8 cellular contexts compared by ENCODE assay signal in genomic region chr19:12295191-12295590, GRCh38. TPM values are rescaled to one million over a fixed set of nuclear protein-coding genes. Genes with fewer than 3 reads are reported as not detected.
DNase-seq lines count a peak whose midpoint lies in the region; ATAC-seq, FAIRE-seq and TF ChIP-seq lines count a peak whose summit lies in the region.

No MANE protein-coding gene starts in this region.

- TF ChIP-seq CTCF in HepG2 (CRISPR knock-in tag; IDR thresholded peaks at IDR 0.05) (no peak), transverse colon (IDR thresholded peaks at IDR 0.05) (no peak)

- peak overlapping the region; percentile 96 for H3K4me3 Mint-ChIP-seq in activated CD4-positive, alpha-beta T cell treated with anti-CD3 and anti-CD28 coated beads, Interleukin-2, amount 10 ng/mL, durations not matched to agents 24 days and 14 days
- H3K4me3 Mint-ChIP-seq in activated naive CD8-positive, alpha-beta T cell treated with anti-CD3 and anti-CD28 coated beads for 36 hours, result peak overlapping the region; percentile 100

- peaks cover 36% of the 10 kb centered on the region for H3K36me3 Mint-ChIP-seq in activated CD4-positive, alpha-beta T cell treated with anti-CD3 and anti-CD28 coated beads, Interleukin-2, amount 10 ng/mL, durations not matched to agents 24 days and 14 days (ENCODE audit: low read depth)
- peaks cover 18% of the 10 kb centered on the region for H3K36me3 Mint-ChIP-seq in activated naive CD8-positive, alpha-beta T cell treated with anti-CD3 and anti-CD28 coated beads for 36 hours

- no peak for ATAC-seq in HepG2

- no peak for DNase-seq in activated CD4-positive, alpha-beta T cell treated with anti-CD3 and anti-CD28 coated beads, Interleukin-2, amount 10 ng/mL, durations not matched to agents 24 days and 14 days
- no peak for DNase-seq in activated CD4-positive, alpha-beta T cell treated with anti-CD3 and anti-CD28 coated beads, Interleukin-2, amount 50 U/mL, for 48 hours
- no peak for DNase-seq in activated naive CD8-positive, alpha-beta T cell treated with anti-CD3 and anti-CD28 coated beads for 36 hours
- DNase-seq in HepG2 (ENCODE audit: low spot score) (no peak), transverse colon (no peak), NCI-H526 (lab: John Stamatoyannopoulos, UW) (no peak), anterior cingulate cortex (lab: John Stamatoyannopoulos, UW) (no peak), NCI-H2107 treated with DMSO at 0.1 percent for 48 hours (lab: John Stamatoyannopoulos, UW; ENCODE audit: unreplicated experiment) (no peak)

- H3K79me2 ChIP-seq in HepG2 (ENCODE audit: insufficient read depth, low read length), result peaks cover 37% of the 10 kb centered on the region

- TF ChIP-seq POLR2A in HepG2 (IDR thresholded peaks at IDR 0.05; ENCODE audit: insufficient read depth in 1 of 2, low read depth in 2 of 2, low read length in 2 of 2) (no peak), transverse colon (IDR thresholded peaks at IDR 0.05) (no peak)

- in situ Hi-C loops in HepG2 (cut with HindIII; ENCODE audit: extremely low pct_ligation_motif_present, low pct_unique_long_range_greater_than_20kb) (loop anchor here (10.0 kb wide), 1 partner anchor 70 kb away; the partner anchor contains the start of gene ZNF442), transverse colon (cut with MboI; ENCODE audit: low pct_ligation_motif_present in 1 of 4, low pct_unique_long_range_greater_than_20kb in 1 of 4, low sequenced_read_pairs in 3 of 4) (no loop called here)

- H3K27me3 Mint-ChIP-seq in activated CD4-positive, alpha-beta T cell treated with anti-CD3 and anti-CD28 coated beads, Interleukin-2, amount 10 ng/mL, durations not matched to agents 24 days and 14 days, result no peaks in the 10 kb centered on the region
- H3K27me3 Mint-ChIP-seq in activated naive CD8-positive, alpha-beta T cell treated with anti-CD3 and anti-CD28 coated beads for 36 hours, result no peaks in the 10 kb centered on the region

- H3K9me3 ChIP-seq in HepG2 (ENCODE audit: low read length) (no peaks in the 10 kb centered on the region), transverse colon (no peaks in the 10 kb centered on the region)

- BruUV-seq in HepG2 (replicated peaks; lab: Mats Ljungman, UMichigan), result no TSS peak

- H3K4me3 ChIP-seq in HepG2 (replicated peaks in 1 of 3; ENCODE audit: insufficient read depth in 1 of 3, low read depth in 2 of 3, low read length in 3 of 3) (peak overlapping the region; percentile 47 to 97 (median 60); a peak in 5 of 6 replicates), transverse colon (peak overlapping the region; percentile 25 to 100 (median 91))

- CTCF ChIA-PET in HepG2 (lab: Yijun Ruan, JAX; ENCODE audit: low intra/inter-chr PET ratio, low total read pairs), result no interaction called here

- H3K9ac ChIP-seq in HepG2 (ENCODE audit: insufficient read depth, low read depth, low read length), result peak overlapping the region; percentile 88

- no peak for FAIRE-seq in HepG2 (lab: Jason Lieb, UNC)

- no peak for TF ChIP-seq EP300 in HepG2 (IDR thresholded peaks at IDR 0.05; ENCODE audit: low read depth in 2 of 2, low read length in 2 of 2)
- no peak for TF ChIP-seq EP300 in HepG2 (CRISPR knock-in tag; IDR thresholded peaks at IDR 0.05; ENCODE audit: borderline replicate concordance)
- no peak for TF ChIP-seq EP300 in transverse colon (IDR thresholded peaks at IDR 0.05; ENCODE audit: low read depth)

- peak overlapping the region; percentile 97 for H3K27ac Mint-ChIP-seq in activated CD4-positive, alpha-beta T cell treated with anti-CD3 and anti-CD28 coated beads, Interleukin-2, amount 10 ng/mL, durations not matched to agents 24 days and 14 days
- peak overlapping the region; percentile 95 for H3K27ac Mint-ChIP-seq in activated naive CD8-positive, alpha-beta T cell treated with anti-CD3 and anti-CD28 coated beads for 36 hours

- WGBS in HepG2 (ENCODE audit: low lambda C conversion rate), result 61% methylated on average over 11 of the region's 11 CpGs
- 37 to 53% methylated on average over 3 to 11 of the region's 11 CpGs for WGBS in transverse colon (ENCODE audit: low coverage in 1 of 2), 2 donors

- no peaks in the 10 kb centered on the region for H4K20me1 ChIP-seq in HepG2 (ENCODE audit: insufficient read depth, low read length)

- POLR2A ChIA-PET in HepG2 (lab: Yijun Ruan, JAX), result interaction anchor here (1.0 to 4.1 kb wide), 11 partner anchors 10 to 316 kb away, joined by 3 to 78 read pairs (median 5); partner anchors contain the start of genes ZNF136, ZNF442, ZNF563 and ZNF625

- peaks cover 23% of the 10 kb centered on the region for H3K4me1 Mint-ChIP-seq in activated CD4-positive, alpha-beta T cell treated with anti-CD3 and anti-CD28 coated beads, Interleukin-2, amount 10 ng/mL, durations not matched to agents 24 days and 14 days
- H3K4me1 Mint-ChIP-seq in activated naive CD8-positive, alpha-beta T cell treated with anti-CD3 and anti-CD28 coated beads for 36 hours, result peaks cover 20% of the 10 kb centered on the region

- peaks cover 0 to 7% of the 10 kb centered on the region in 2 experiments; a peak in 1 of 5 replicates for H3K36me3 ChIP-seq in HepG2 (replicated peaks in 1 of 2; ENCODE audit: control insufficient read depth in 1 of 2, insufficient read depth in 2 of 2, low read length in 2 of 2)
- H3K36me3 ChIP-seq in transverse colon, result no peaks in the 10 kb centered on the region

- H3K9me3 Mint-ChIP-seq in activated CD4-positive, alpha-beta T cell treated with anti-CD3 and anti-CD28 coated beads, Interleukin-2, amount 10 ng/mL, durations not matched to agents 24 days and 14 days, result peaks cover 19% of the 10 kb centered on the region
- no peaks in the 10 kb centered on the region for H3K9me3 Mint-ChIP-seq in activated naive CD8-positive, alpha-beta T cell treated with anti-CD3 and anti-CD28 coated beads for 36 hours

- H3K27ac ChIP-seq in HepG2 (ENCODE audit: extremely low read length, insufficient read depth, low read length) (peak overlapping the region; percentile 91), transverse colon (peak overlapping the region; percentile 96 to 100 (median 99))

- no peak for TF ChIP-seq RAD21 in HepG2 (CRISPR knock-in tag; IDR thresholded peaks at IDR 0.05)

- no peaks in the 10 kb centered on the region for H3K27me3 ChIP-seq in HepG2 (ENCODE audit: control insufficient read depth in 1 of 2, insufficient read depth in 2 of 2, low read length in 2 of 2)
- H3K27me3 ChIP-seq in transverse colon, result no peaks in the 10 kb centered on the region

- H3K4me1 ChIP-seq in HepG2 (ENCODE audit: insufficient read depth, low read length), result peaks cover 32% of the 10 kb centered on the region
- H3K4me1 ChIP-seq in transverse colon, result peaks cover 11 to 34% (median 17%) of the 10 kb centered on the region in 4 donors

- H2AFZ ChIP-seq in HepG2 (ENCODE audit: low read length), result no peak overlapping the region

- intact Hi-C loops in activated CD4-positive, alpha-beta T cell treated with anti-CD3 and anti-CD28 coated beads, Interleukin-2, amount 10 ng/mL, durations not matched to agents 24 days and 14 days (cut with micrococcal nuclease), result loop anchor here (2.0 kb wide), 2 partner anchors 106 to 146 kb away; partner anchors contain the start of genes ZNF443 and ZNF799
- intact Hi-C loops in HepG2 (cut with micrococcal nuclease; ENCODE audit: unreplicated experiment) (no loop called here), transverse colon (cut with DNase I; ENCODE audit: low total_unique reads) (no loop called here)

- peak overlapping the region; percentile 70 for H3K4me2 ChIP-seq in HepG2 (ENCODE audit: low read depth, low read length)

RNA-seq across cellular contexts. Expression of gene ZNF44, which starts 0.5 kb away (rescaled TPM):
- 8.4 TPM in 2 replicates for total RNA-seq in activated CD4-positive, alpha-beta T cell treated with anti-CD3 and anti-CD28 coated beads, Interleukin-2, amount 10 ng/mL, durations not matched to agents 24 days and 14 days
- 1 to 10 TPM; 5.6 to 6.6 TPM for total RNA-seq in activated naive CD8-positive, alpha-beta T cell treated with anti-CD3 and anti-CD28 coated beads for 36 hours
- total RNA-seq in HepG2 (2016; rRNA removed; fragmentation: Illumina TruSeq; extraction: Trizol) (15.7 and 16.6 TPM in 2 replicates), transverse colon (10 to 100 TPM in 3 of 4 donors, 1 to 10 TPM in 1; 7.5 to 44.4 (median 23.5) TPM)
- total RNA-seq in HepG2 (2016; cell fraction: cytosol; rRNA removed; fragmentation: Illumina TruSeq; extraction: Trizol; ENCODE audit: low read depth), result 2.9 and 5.0 TPM in 2 replicates
- 16.5 and 17.8 TPM in 2 replicates for total RNA-seq in HepG2 (2016; cell fraction: insoluble cytoplasmic fraction; rRNA removed; fragmentation: Illumina TruSeq; extraction: Trizol)
- 7.2 and 9.3 TPM in 2 replicates for total RNA-seq in HepG2 (2016; cell fraction: membrane; rRNA removed; fragmentation: Illumina TruSeq; extraction: Trizol)
- 16.5 and 22.5 TPM in 2 replicates for total RNA-seq in HepG2 (2016; cell fraction: nucleus; rRNA removed; fragmentation: Illumina TruSeq; extraction: Trizol)
- polyA plus RNA-seq in HepG2 (2011; rRNA removed), result 6.6 and 6.9 TPM in 2 replicates
- polyA plus RNA-seq in HepG2 (2011; cell fraction: cytosol; rRNA removed), result 2.4 and 3.2 TPM in 2 replicates
- 9.0 and 10.3 TPM in 2 replicates for polyA plus RNA-seq in HepG2 (2011; cell fraction: nucleus; rRNA removed)
- 5.8 and 6.8 TPM in 2 replicates for polyA plus RNA-seq in HepG2 (2012)
- 0.80 and 0.85 TPM in 2 replicates for polyA plus RNA-seq in HepG2 (2016; cell fraction: cytosol; fragmentation: Illumina TruSeq; extraction: Trizol; ENCODE audit: low read depth)
- 9.5 and 10.5 TPM in 2 replicates for polyA plus RNA-seq in HepG2 (2016; cell fraction: insoluble cytoplasmic fraction; fragmentation: Illumina TruSeq; extraction: Trizol; ENCODE audit: low read depth)
- polyA plus RNA-seq in HepG2 (2016; cell fraction: membrane; fragmentation: Illumina TruSeq; extraction: Trizol; ENCODE audit: low read depth), result 2.0 and 2.4 TPM in 2 replicates
- polyA plus RNA-seq in HepG2 (2016; cell fraction: nucleus; fragmentation: Illumina TruSeq; extraction: Trizol; ENCODE audit: insufficient read depth, low read depth), result 49.9 and 53.3 TPM in 2 replicates
- 2.9 and 3.8 TPM in 2 replicates for polyA minus RNA-seq in HepG2 (2011; rRNA and poly(A)+ RNA removed; ENCODE audit: low replicate concordance)
- polyA minus RNA-seq in HepG2 (2011; cell fraction: cytosol; rRNA and poly(A)+ RNA removed), result 3.9 and 4.5 TPM in 2 replicates
- 16.4 and 18.2 TPM in 2 replicates for polyA minus RNA-seq in HepG2 (2011; cell fraction: nucleus; rRNA and poly(A)+ RNA removed)

RNA-seq across cellular contexts. Expression of gene ZNF563, which starts 38.2 kb away (rescaled TPM):
- total RNA-seq in activated CD4-positive, alpha-beta T cell treated with anti-CD3 and anti-CD28 coated beads, Interleukin-2, amount 10 ng/mL, durations not matched to agents 24 days and 14 days, result 2.9 and 3.0 TPM in 2 replicates
- total RNA-seq in activated naive CD8-positive, alpha-beta T cell treated with anti-CD3 and anti-CD28 coated beads for 36 hours, result 1 to 10 TPM; 2.8 to 4.5 TPM
- total RNA-seq in HepG2 (2016; rRNA removed; fragmentation: Illumina TruSeq; extraction: Trizol), result 19.5 and 26.3 TPM in 2 replicates
- total RNA-seq in HepG2 (2016; cell fraction: cytosol; rRNA removed; fragmentation: Illumina TruSeq; extraction: Trizol; ENCODE audit: low read depth), result 4.8 and 5.3 TPM in 2 replicates
- total RNA-seq in HepG2 (2016; cell fraction: insoluble cytoplasmic fraction; rRNA removed; fragmentation: Illumina TruSeq; extraction: Trizol), result 18.3 and 25.3 TPM in 2 replicates
- 6.5 and 9.3 TPM in 2 replicates for total RNA-seq in HepG2 (2016; cell fraction: membrane; rRNA removed; fragmentation: Illumina TruSeq; extraction: Trizol)
- 11.4 and 13.5 TPM in 2 replicates for total RNA-seq in HepG2 (2016; cell fraction: nucleus; rRNA removed; fragmentation: Illumina TruSeq; extraction: Trizol)
- polyA plus RNA-seq in HepG2 (2011; rRNA removed), result 7.1 and 7.5 TPM in 2 replicates
- 4.2 and 5.3 TPM in 2 replicates for polyA plus RNA-seq in HepG2 (2011; cell fraction: cytosol; rRNA removed)
- 5.2 and 5.7 TPM in 2 replicates for polyA plus RNA-seq in HepG2 (2011; cell fraction: nucleus; rRNA removed)
- 5.2 and 6.9 TPM in 2 replicates for polyA plus RNA-seq in HepG2 (2012)
- 1.2 and 1.7 TPM in 2 replicates for polyA plus RNA-seq in HepG2 (2016; cell fraction: cytosol; fragmentation: Illumina TruSeq; extraction: Trizol; ENCODE audit: low read depth)
- polyA plus RNA-seq in HepG2 (2016; cell fraction: insoluble cytoplasmic fraction; fragmentation: Illumina TruSeq; extraction: Trizol; ENCODE audit: low read depth), result 19.8 and 21.0 TPM in 2 replicates
- polyA plus RNA-seq in HepG2 (2016; cell fraction: membrane; fragmentation: Illumina TruSeq; extraction: Trizol; ENCODE audit: low read depth), result 2.4 and 2.5 TPM in 2 replicates
- polyA plus RNA-seq in HepG2 (2016; cell fraction: nucleus; fragmentation: Illumina TruSeq; extraction: Trizol; ENCODE audit: insufficient read depth, low read depth), result 7.9 and 14.1 TPM in 2 replicates
- polyA minus RNA-seq in HepG2 (2011; rRNA and poly(A)+ RNA removed; ENCODE audit: low replicate concordance), result 6.6 TPM in 1 of 2 replicates, not detected in the other
- 6.7 and 7.1 TPM in 2 replicates for polyA minus RNA-seq in HepG2 (2011; cell fraction: cytosol; rRNA and poly(A)+ RNA removed)
- polyA minus RNA-seq in HepG2 (2011; cell fraction: nucleus; rRNA and poly(A)+ RNA removed), result 17.3 and 20.3 TPM in 2 replicates
- total RNA-seq in transverse colon, result 1 to 10 TPM; 1.2 to 6.5 (median 3.4) TPM
